ENCODE assay signal across 1 cellular context in genomic region chr19:35495107-35496064, GRCh38.
TF ChIP-seq lines count a peak whose summit lies in the region.

No MANE protein-coding gene starts in this region.

TF ChIP-seq in HepG2, 621 proteins besides CTCF, POLR2A, EP300 and RAD21 (continued from another document):
- TF ChIP-seq, protein P1, sequence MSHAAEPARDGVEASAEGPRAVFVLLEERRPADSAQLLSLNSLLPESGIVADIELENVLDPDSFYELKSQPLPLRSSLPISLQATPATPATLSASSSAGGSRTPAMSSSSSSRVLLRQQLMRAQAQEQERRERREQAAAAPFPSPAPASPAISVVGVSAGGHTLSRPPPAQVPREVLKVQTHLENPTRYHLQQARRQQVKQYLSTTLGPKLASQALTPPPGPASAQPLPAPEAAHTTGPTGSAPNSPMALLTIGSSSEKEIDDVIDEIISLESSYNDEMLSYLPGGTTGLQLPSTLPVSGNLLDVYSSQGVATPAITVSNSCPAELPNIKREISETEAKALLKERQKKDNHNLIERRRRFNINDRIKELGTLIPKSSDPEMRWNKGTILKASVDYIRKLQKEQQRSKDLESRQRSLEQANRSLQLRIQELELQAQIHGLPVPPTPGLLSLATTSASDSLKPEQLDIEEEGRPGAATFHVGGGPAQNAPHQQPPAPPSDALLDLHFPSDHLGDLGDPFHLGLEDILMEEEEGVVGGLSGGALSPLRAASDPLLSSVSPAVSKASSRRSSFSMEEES (CRISPR knock-in tag; IDR thresholded peaks at IDR 0.05), result 0 out of 2 replicates have a peak, but pooled peaks have one; percentile 36
- TF ChIP-seq, protein P2, sequence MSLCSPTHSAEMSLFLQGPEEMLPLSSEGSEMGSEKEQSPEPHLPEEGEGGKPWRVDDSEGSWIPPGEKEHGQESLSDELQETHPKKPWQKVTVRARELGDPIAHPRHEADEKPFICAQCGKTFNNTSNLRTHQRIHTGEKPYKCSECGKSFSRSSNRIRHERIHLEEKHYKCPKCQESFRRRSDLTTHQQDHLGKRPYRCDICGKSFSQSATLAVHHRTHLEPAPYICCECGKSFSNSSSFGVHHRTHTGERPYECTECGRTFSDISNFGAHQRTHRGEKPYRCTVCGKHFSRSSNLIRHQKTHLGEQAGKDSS (CRISPR knock-in tag; IDR thresholded peaks at IDR 0.05; ENCODE audit: borderline replicate concordance, low read depth), result no peak
- no peak for TF ChIP-seq POLR2AphosphoS2 (IDR thresholded peaks at IDR 0.05; ENCODE audit: low read depth, low read length)
- TF ChIP-seq TOPORS (CRISPR knock-in tag; IDR thresholded peaks at IDR 0.05), result no peak
- no peak for TF ChIP-seq ZNF646 (CRISPR knock-in tag; IDR thresholded peaks at IDR 0.05)
- no peak for TF ChIP-seq PPARG (CRISPR knock-in tag; conservative IDR thresholded peaks at IDR 0.05)
- no peak for TF ChIP-seq NKX3-1 (CRISPR knock-in tag; IDR thresholded peaks at IDR 0.05)
- peak; percentile 37; the same call in 1 of the 2 replicates for TF ChIP-seq ZNF768 (CRISPR knock-in tag; IDR thresholded peaks at IDR 0.05)
- TF ChIP-seq ZNF577 (CRISPR knock-in tag; IDR thresholded peaks at IDR 0.05; ENCODE audit: borderline replicate concordance, low read depth), result no peak
- peak; percentile 48; the same call in 1 of the 2 replicates for TF ChIP-seq ZNF274 (CRISPR knock-in tag; IDR thresholded peaks at IDR 0.05)
- TF ChIP-seq ZSCAN22 (CRISPR knock-in tag; IDR thresholded peaks at IDR 0.05), result no peak
- TF ChIP-seq, protein P3, sequence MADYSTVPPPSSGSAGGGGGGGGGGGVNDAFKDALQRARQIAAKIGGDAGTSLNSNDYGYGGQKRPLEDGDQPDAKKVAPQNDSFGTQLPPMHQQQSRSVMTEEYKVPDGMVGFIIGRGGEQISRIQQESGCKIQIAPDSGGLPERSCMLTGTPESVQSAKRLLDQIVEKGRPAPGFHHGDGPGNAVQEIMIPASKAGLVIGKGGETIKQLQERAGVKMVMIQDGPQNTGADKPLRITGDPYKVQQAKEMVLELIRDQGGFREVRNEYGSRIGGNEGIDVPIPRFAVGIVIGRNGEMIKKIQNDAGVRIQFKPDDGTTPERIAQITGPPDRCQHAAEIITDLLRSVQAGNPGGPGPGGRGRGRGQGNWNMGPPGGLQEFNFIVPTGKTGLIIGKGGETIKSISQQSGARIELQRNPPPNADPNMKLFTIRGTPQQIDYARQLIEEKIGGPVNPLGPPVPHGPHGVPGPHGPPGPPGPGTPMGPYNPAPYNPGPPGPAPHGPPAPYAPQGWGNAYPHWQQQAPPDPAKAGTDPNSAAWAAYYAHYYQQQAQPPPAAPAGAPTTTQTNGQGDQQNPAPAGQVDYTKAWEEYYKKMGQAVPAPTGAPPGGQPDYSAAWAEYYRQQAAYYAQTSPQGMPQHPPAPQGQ (CRISPR knock-in tag; IDR thresholded peaks at IDR 0.05; ENCODE audit: borderline replicate concordance), result no peak
- TF ChIP-seq POLR2G (IDR thresholded peaks at IDR 0.05; ENCODE audit: low read depth, low read length), result no peak
- peak; percentile 35; the same call in 1 of the 2 replicates for TF ChIP-seq PHF8 (CRISPR knock-in tag; IDR thresholded peaks at IDR 0.05)
- TF ChIP-seq, protein P4, sequence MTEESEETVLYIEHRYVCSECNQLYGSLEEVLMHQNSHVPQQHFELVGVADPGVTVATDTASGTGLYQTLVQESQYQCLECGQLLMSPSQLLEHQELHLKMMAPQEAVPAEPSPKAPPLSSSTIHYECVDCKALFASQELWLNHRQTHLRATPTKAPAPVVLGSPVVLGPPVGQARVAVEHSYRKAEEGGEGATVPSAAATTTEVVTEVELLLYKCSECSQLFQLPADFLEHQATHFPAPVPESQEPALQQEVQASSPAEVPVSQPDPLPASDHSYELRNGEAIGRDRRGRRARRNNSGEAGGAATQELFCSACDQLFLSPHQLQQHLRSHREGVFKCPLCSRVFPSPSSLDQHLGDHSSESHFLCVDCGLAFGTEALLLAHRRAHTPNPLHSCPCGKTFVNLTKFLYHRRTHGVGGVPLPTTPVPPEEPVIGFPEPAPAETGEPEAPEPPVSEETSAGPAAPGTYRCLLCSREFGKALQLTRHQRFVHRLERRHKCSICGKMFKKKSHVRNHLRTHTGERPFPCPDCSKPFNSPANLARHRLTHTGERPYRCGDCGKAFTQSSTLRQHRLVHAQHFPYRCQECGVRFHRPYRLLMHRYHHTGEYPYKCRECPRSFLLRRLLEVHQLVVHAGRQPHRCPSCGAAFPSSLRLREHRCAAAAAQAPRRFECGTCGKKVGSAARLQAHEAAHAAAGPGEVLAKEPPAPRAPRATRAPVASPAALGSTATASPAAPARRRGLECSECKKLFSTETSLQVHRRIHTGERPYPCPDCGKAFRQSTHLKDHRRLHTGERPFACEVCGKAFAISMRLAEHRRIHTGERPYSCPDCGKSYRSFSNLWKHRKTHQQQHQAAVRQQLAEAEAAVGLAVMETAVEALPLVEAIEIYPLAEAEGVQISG (CRISPR knock-in tag; IDR thresholded peaks at IDR 0.05), result peak; percentile 86
- TF ChIP-seq ZKSCAN1 (IDR thresholded peaks at IDR 0.05; ENCODE audit: low read length), result no peak
- TF ChIP-seq PAX8 (CRISPR knock-in tag; IDR thresholded peaks at IDR 0.05; ENCODE audit: borderline replicate concordance), result no peak
- TF ChIP-seq ZSCAN30 (CRISPR knock-in tag; IDR thresholded peaks at IDR 0.05), result no peak
- TF ChIP-seq, protein P5, sequence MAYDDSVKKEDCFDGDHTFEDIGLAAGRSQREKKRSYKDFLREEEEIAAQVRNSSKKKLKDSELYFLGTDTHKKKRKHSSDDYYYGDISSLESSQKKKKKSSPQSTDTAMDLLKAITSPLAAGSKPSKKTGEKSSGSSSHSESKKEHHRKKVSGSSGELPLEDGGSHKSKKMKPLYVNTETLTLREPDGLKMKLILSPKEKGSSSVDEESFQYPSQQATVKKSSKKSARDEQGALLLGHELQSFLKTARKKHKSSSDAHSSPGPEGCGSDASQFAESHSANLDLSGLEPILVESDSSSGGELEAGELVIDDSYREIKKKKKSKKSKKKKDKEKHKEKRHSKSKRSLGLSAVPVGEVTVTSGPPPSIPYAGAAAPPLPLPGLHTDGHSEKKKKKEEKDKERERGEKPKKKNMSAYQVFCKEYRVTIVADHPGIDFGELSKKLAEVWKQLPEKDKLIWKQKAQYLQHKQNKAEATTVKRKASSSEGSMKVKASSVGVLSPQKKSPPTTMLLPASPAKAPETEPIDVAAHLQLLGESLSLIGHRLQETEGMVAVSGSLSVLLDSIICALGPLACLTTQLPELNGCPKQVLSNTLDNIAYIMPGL (CRISPR knock-in tag; IDR thresholded peaks at IDR 0.05; ENCODE audit: borderline replicate concordance in 1 of 2, low read depth in 1 of 2), result peak; percentile 72 to 80; a peak in 3 of 4 replicates
- 0 out of 2 replicates have a peak, but pooled peaks have one; percentile 17 for TF ChIP-seq ZSCAN12 (CRISPR knock-in tag; IDR thresholded peaks at IDR 0.05)
- no peak for TF ChIP-seq ZNF224 (CRISPR knock-in tag; IDR thresholded peaks at IDR 0.05)
- TF ChIP-seq MAX (IDR thresholded peaks at IDR 0.05), result no peak
- TF ChIP-seq SMARCE1 (IDR thresholded peaks at IDR 0.05; ENCODE audit: borderline replicate concordance), result no peak
- TF ChIP-seq, protein P6, sequence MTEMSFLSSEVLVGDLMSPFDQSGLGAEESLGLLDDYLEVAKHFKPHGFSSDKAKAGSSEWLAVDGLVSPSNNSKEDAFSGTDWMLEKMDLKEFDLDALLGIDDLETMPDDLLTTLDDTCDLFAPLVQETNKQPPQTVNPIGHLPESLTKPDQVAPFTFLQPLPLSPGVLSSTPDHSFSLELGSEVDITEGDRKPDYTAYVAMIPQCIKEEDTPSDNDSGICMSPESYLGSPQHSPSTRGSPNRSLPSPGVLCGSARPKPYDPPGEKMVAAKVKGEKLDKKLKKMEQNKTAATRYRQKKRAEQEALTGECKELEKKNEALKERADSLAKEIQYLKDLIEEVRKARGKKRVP (CRISPR knock-in tag; IDR thresholded peaks at IDR 0.05), result no peak
- no peak for TF ChIP-seq KDM6A (CRISPR knock-in tag; IDR thresholded peaks at IDR 0.05; ENCODE audit: low read depth)
- no peak for TF ChIP-seq KAT7 (CRISPR knock-in tag; IDR thresholded peaks at IDR 0.05; ENCODE audit: borderline replicate concordance)
- peak; percentile 46; the same call in 1 of the 2 replicates for TF ChIP-seq ZNF235 (CRISPR knock-in tag; IDR thresholded peaks at IDR 0.05; ENCODE audit: borderline replicate concordance)
- TF ChIP-seq ZNF782 (CRISPR knock-in tag; IDR thresholded peaks at IDR 0.05; ENCODE audit: borderline replicate concordance), result no peak
- TF ChIP-seq NFIC (IDR thresholded peaks at IDR 0.05; ENCODE audit: low read length), result no peak
